1 cellular context compared by ENCODE assay signal in the genomic region with DNA sequence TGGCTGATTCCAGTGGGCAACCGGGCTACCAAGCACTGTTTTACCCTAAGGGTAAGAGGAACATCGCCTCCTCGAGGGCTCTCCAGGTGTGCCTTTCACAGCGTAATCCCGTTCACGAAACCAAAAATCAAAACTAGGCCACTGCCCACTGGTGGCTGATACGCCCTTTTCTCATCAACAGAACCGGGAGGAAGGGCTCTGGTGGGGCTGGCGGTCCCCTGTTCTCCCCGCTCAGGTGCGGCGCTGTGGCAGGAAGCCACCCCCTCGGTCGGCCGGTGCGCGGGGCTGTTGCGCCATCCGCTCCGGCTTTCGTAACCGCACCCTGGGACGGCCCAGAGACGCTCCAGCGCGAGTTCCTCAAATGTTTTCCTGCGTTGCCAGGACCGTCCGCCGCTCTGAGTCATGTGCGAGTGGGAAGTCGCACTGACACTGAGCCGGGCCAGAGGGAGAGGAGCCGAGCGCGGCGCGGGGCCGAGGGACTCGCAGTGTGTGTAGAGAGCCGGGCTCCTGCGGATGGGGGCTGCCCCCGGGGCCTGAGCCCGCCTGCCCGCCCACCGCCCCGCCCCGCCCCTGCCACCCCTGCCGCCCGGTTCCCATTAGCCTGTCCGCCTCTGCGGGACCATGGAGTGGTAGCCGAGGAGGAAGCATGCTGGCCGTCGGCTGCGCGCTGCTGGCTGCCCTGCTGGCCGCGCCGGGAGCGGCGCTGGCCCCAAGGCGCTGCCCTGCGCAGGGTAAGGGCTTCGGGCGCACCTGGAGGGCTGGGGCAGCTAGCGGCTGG.
A peak's percentile ranks its signal among the peaks of the same experiment; 100 is the strongest.
TF ChIP-seq lines count a peak whose summit lies in the region.

IL6R (plus strand) TSS at position 360 of the 778 bp plus-strand sequence; CDS start at position 647, 287 bp downstream.

TF ChIP-seq in HepG2, 621 proteins besides CTCF, POLR2A, EP300 and RAD21 (continued from another document and continues in another):
- TF ChIP-seq, protein P1, sequence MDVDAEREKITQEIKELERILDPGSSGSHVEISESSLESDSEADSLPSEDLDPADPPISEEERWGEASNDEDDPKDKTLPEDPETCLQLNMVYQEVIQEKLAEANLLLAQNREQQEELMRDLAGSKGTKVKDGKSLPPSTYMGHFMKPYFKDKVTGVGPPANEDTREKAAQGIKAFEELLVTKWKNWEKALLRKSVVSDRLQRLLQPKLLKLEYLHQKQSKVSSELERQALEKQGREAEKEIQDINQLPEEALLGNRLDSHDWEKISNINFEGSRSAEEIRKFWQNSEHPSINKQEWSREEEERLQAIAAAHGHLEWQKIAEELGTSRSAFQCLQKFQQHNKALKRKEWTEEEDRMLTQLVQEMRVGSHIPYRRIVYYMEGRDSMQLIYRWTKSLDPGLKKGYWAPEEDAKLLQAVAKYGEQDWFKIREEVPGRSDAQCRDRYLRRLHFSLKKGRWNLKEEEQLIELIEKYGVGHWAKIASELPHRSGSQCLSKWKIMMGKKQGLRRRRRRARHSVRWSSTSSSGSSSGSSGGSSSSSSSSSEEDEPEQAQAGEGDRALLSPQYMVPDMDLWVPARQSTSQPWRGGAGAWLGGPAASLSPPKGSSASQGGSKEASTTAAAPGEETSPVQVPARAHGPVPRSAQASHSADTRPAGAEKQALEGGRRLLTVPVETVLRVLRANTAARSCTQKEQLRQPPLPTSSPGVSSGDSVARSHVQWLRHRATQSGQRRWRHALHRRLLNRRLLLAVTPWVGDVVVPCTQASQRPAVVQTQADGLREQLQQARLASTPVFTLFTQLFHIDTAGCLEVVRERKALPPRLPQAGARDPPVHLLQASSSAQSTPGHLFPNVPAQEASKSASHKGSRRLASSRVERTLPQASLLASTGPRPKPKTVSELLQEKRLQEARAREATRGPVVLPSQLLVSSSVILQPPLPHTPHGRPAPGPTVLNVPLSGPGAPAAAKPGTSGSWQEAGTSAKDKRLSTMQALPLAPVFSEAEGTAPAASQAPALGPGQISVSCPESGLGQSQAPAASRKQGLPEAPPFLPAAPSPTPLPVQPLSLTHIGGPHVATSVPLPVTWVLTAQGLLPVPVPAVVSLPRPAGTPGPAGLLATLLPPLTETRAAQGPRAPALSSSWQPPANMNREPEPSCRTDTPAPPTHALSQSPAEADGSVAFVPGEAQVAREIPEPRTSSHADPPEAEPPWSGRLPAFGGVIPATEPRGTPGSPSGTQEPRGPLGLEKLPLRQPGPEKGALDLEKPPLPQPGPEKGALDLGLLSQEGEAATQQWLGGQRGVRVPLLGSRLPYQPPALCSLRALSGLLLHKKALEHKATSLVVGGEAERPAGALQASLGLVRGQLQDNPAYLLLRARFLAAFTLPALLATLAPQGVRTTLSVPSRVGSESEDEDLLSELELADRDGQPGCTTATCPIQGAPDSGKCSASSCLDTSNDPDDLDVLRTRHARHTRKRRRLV (CRISPR knock-in tag; IDR thresholded peaks at IDR 0.05) = peak; percentile 43; the same call in 1 of the 2 replicates
- TF ChIP-seq NKX3-1 (CRISPR knock-in tag; IDR thresholded peaks at IDR 0.05) (no peak), ZNF180 (CRISPR knock-in tag; IDR thresholded peaks at IDR 0.05; ENCODE audit: borderline replicate concordance, low read depth) (no peak), ZNF460 (CRISPR knock-in tag; IDR thresholded peaks at IDR 0.05; ENCODE audit: borderline replicate concordance) (no peak), TRAFD1 (CRISPR knock-in tag; IDR thresholded peaks at IDR 0.05; ENCODE audit: borderline replicate concordance) (no peak), PHF8 (CRISPR knock-in tag; IDR thresholded peaks at IDR 0.05) (peak; percentile 55), HMGXB4 (CRISPR knock-in tag; IDR thresholded peaks at IDR 0.05; ENCODE audit: borderline replicate concordance in 1 of 2, low read depth in 1 of 2) (peak; percentile 51 to 85; a peak in 2 of 4 replicates), ETV5 (CRISPR knock-in tag; IDR thresholded peaks at IDR 0.05; ENCODE audit: borderline replicate concordance) (peak; percentile 78; the same call in 1 of the 2 replicates), BRCA1 (CRISPR knock-in tag; IDR thresholded peaks at IDR 0.05) (no peak), ZBTB49 (CRISPR knock-in tag; IDR thresholded peaks at IDR 0.05; ENCODE audit: borderline replicate concordance) (no peak), ZNF24 (IDR thresholded peaks at IDR 0.05) (no peak), NFYB (CRISPR knock-in tag; IDR thresholded peaks at IDR 0.05) (peak; percentile 23; the same call in 1 of the 2 replicates), MZF1 (CRISPR knock-in tag; IDR thresholded peaks at IDR 0.05; ENCODE audit: borderline replicate concordance) (no peak), ZSCAN31 (CRISPR knock-in tag; IDR thresholded peaks at IDR 0.05; ENCODE audit: low read depth) (no peak), IRF1 (CRISPR knock-in tag; IDR thresholded peaks at IDR 0.05; ENCODE audit: low read depth) (no peak), KDM5B (CRISPR knock-in tag; IDR thresholded peaks at IDR 0.05; ENCODE audit: borderline replicate concordance) (no peak), TIGD3 (CRISPR knock-in tag; IDR thresholded peaks at IDR 0.05; ENCODE audit: borderline replicate concordance) (no peak), BHLHE40 (IDR thresholded peaks at IDR 0.05; ENCODE audit: low read length) (peak; percentile 41; the same call in 1 of the 2 replicates)
- TF ChIP-seq, protein P2, sequence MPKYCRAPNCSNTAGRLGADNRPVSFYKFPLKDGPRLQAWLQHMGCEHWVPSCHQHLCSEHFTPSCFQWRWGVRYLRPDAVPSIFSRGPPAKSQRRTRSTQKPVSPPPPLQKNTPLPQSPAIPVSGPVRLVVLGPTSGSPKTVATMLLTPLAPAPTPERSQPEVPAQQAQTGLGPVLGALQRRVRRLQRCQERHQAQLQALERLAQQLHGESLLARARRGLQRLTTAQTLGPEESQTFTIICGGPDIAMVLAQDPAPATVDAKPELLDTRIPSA (CRISPR knock-in tag; IDR thresholded peaks at IDR 0.05; ENCODE audit: borderline replicate concordance) = no peak
- TF ChIP-seq, protein P3, sequence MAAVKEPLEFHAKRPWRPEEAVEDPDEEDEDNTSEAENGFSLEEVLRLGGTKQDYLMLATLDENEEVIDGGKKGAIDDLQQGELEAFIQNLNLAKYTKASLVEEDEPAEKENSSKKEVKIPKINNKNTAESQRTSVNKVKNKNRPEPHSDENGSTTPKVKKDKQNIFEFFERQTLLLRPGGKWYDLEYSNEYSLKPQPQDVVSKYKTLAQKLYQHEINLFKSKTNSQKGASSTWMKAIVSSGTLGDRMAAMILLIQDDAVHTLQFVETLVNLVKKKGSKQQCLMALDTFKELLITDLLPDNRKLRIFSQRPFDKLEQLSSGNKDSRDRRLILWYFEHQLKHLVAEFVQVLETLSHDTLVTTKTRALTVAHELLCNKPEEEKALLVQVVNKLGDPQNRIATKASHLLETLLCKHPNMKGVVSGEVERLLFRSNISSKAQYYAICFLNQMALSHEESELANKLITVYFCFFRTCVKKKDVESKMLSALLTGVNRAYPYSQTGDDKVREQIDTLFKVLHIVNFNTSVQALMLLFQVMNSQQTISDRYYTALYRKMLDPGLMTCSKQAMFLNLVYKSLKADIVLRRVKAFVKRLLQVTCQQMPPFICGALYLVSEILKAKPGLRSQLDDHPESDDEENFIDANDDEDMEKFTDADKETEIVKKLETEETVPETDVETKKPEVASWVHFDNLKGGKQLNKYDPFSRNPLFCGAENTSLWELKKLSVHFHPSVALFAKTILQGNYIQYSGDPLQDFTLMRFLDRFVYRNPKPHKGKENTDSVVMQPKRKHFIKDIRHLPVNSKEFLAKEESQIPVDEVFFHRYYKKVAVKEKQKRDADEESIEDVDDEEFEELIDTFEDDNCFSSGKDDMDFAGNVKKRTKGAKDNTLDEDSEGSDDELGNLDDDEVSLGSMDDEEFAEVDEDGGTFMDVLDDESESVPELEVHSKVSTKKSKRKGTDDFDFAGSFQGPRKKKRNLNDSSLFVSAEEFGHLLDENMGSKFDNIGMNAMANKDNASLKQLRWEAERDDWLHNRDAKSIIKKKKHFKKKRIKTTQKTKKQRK (IDR thresholded peaks at IDR 0.05; ENCODE audit: low read length) = no peak
- TF ChIP-seq, protein P4, sequence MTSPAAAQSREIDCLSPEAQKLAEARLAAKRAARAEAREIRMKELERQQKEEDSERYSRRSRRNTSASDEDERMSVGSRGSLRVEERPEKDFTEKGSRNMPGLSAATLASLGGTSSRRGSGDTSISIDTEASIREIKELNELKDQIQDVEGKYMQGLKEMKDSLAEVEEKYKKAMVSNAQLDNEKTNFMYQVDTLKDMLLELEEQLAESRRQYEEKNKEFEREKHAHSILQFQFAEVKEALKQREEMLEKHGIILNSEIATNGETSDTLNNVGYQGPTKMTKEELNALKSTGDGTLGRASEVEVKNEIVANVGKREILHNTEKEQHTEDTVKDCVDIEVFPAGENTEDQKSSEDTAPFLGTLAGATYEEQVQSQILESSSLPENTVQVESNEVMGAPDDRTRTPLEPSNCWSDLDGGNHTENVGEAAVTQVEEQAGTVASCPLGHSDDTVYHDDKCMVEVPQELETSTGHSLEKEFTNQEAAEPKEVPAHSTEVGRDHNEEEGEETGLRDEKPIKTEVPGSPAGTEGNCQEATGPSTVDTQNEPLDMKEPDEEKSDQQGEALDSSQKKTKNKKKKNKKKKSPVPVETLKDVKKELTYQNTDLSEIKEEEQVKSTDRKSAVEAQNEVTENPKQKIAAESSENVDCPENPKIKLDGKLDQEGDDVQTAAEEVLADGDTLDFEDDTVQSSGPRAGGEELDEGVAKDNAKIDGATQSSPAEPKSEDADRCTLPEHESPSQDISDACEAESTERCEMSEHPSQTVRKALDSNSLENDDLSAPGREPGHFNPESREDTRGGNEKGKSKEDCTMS (CRISPR knock-in tag; conservative IDR thresholded peaks at IDR 0.05) = no peak
- TF ChIP-seq, protein P5, sequence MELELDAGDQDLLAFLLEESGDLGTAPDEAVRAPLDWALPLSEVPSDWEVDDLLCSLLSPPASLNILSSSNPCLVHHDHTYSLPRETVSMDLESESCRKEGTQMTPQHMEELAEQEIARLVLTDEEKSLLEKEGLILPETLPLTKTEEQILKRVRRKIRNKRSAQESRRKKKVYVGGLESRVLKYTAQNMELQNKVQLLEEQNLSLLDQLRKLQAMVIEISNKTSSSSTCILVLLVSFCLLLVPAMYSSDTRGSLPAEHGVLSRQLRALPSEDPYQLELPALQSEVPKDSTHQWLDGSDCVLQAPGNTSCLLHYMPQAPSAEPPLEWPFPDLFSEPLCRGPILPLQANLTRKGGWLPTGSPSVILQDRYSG (CRISPR knock-in tag; IDR thresholded peaks at IDR 0.05) = no peak
- TF ChIP-seq, protein P6, sequence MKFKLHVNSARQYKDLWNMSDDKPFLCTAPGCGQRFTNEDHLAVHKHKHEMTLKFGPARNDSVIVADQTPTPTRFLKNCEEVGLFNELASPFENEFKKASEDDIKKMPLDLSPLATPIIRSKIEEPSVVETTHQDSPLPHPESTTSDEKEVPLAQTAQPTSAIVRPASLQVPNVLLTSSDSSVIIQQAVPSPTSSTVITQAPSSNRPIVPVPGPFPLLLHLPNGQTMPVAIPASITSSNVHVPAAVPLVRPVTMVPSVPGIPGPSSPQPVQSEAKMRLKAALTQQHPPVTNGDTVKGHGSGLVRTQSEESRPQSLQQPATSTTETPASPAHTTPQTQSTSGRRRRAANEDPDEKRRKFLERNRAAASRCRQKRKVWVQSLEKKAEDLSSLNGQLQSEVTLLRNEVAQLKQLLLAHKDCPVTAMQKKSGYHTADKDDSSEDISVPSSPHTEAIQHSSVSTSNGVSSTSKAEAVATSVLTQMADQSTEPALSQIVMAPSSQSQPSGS (CRISPR knock-in tag; IDR thresholded peaks at IDR 0.05) = peak; percentile 66; the same call in 1 of the 2 replicates
